ENCODE assay signal across 9 cellular contexts in genomic region chr19:13633109-13633508, GRCh38.
DNase-seq lines count a peak whose midpoint lies in the region; ATAC-seq, FAIRE-seq and TF ChIP-seq lines count a peak whose summit lies in the region.
"Had no signal": no experiment of that assay in that cellular context is flagged by ENCODE, and none has a peak within 500 bp of the region (broad histone marks: within the 10 kb centered on the region; RNA-seq: fewer than 3 reads in every experiment).

No MANE protein-coding gene starts in this region.

- H3K4me3 Mint-ChIP-seq in endodermal cell = no peak overlapping the region
- no peak overlapping the region for H3K4me3 Mint-ChIP-seq in activated CD8-positive, alpha-beta memory T cell treated with anti-CD3 and anti-CD28 coated beads, Interleukin-2, amount 10 ng/mL, durations not matched to agents 7 days and 5 days

- no peak for ATAC-seq in GM21526 (IDR thresholded peaks at IDR 0.05; ENCODE audit: low FRiP score, unreplicated experiment)
- ATAC-seq in activated CD8-positive, alpha-beta memory T cell treated with anti-CD3 and anti-CD28 coated beads, Interleukin-2, amount 10 ng/mL, durations not matched to agents 7 days and 5 days = no peak
- ATAC-seq: gastrocnemius medialis had no signal

- DNase-seq in LHCN-M2 (ENCODE audit: low read depth) = peak; percentile 82
- DNase-seq in NCI-H526 treated with DMSO at 0.1 percent for 48 hours (lab: John Stamatoyannopoulos, UW) = peak; percentile 49
- no peak for DNase-seq in endodermal cell
- peak; percentile 89 for DNase-seq in small intestine
- no peak for DNase-seq in stimulated activated naive CD4-positive, alpha-beta T cell (lab: John Stamatoyannopoulos, UW)
- no peak for DNase-seq in activated CD8-positive, alpha-beta memory T cell treated with anti-CD3 and anti-CD28 coated beads, Interleukin-2, amount 10 ng/mL, durations not matched to agents 7 days and 5 days
- DNase-seq: activated CD8-positive, alpha-beta memory T cell treated with anti-CD3 and anti-CD28 coated beads, Interleukin-2, amount 50 U/mL, for 4 hours; gastrocnemius medialis had no signal

- H3K27ac Mint-ChIP-seq in endodermal cell = no peak overlapping the region
- H3K27ac Mint-ChIP-seq in activated CD8-positive, alpha-beta memory T cell treated with anti-CD3 and anti-CD28 coated beads, Interleukin-2, amount 10 ng/mL, durations not matched to agents 7 days and 5 days = no peak overlapping the region

- H3K4me1 ChIP-seq in endodermal cell (ENCODE audit: control insufficient read depth, insufficient read depth, low read length) (no peaks in the 10 kb centered on the region), small intestine (ENCODE audit: control insufficient read depth in 2 of 2, insufficient read depth in 1 of 2, low read depth in 1 of 2, low read length in 1 of 2) (peaks cover 0 to 5% of the 10 kb centered on the region in 2 donors)
- H3K4me1 ChIP-seq: gastrocnemius medialis had no signal

- H3K9me3 ChIP-seq in endodermal cell (ENCODE audit: control insufficient read depth, low read length) (no peaks in the 10 kb centered on the region), small intestine (ENCODE audit: control insufficient read depth, low read depth) (no peaks in the 10 kb centered on the region)
- H3K9me3 ChIP-seq: gastrocnemius medialis had no signal

- H3K4me1 Mint-ChIP-seq in endodermal cell = no peaks in the 10 kb centered on the region
- no peaks in the 10 kb centered on the region for H3K4me1 Mint-ChIP-seq in activated CD8-positive, alpha-beta memory T cell treated with anti-CD3 and anti-CD28 coated beads, Interleukin-2, amount 10 ng/mL, durations not matched to agents 7 days and 5 days

- CTCF ChIA-PET in activated CD8-positive, alpha-beta memory T cell treated with anti-CD3 and anti-CD28 coated beads, Interleukin-2, amount 10 ng/mL, durations not matched to agents 7 days and 5 days (lab: Charles Lee) = no interaction called here

- H3K9me3 Mint-ChIP-seq in endodermal cell = peaks cover 23% of the 10 kb centered on the region
- H3K9me3 Mint-ChIP-seq in activated CD8-positive, alpha-beta memory T cell treated with anti-CD3 and anti-CD28 coated beads, Interleukin-2, amount 10 ng/mL, durations not matched to agents 7 days and 5 days (ENCODE audit: low read depth) = no peaks in the 10 kb centered on the region

- WGBS in endodermal cell (ENCODE audit: insufficient coverage in 1 of 2, insufficient read length in 1 of 2), 2 experiments = 45 to 48% methylated on average over 3 to 6 of the region's 6 CpGs
- whole genome bisulfite sequencing in small intestine, 3 donors = 5 to 14% (median 9%) methylated on average over 6 of the region's 6 CpGs

- peak overlapping the region; percentile 48 for H3K27ac ChIP-seq in endodermal cell (ENCODE audit: low read depth, low read length)
- peak overlapping the region in 1 of 2 donors; percentile 76 for H3K27ac ChIP-seq in small intestine (ENCODE audit: low read depth in 1 of 2, low read length in 1 of 2)
- H3K27ac ChIP-seq: gastrocnemius medialis had no signal

- no peaks in the 10 kb centered on the region for H3K36me3 Mint-ChIP-seq in endodermal cell (ENCODE audit: low read depth)
- no peaks in the 10 kb centered on the region for H3K36me3 Mint-ChIP-seq in activated CD8-positive, alpha-beta memory T cell treated with anti-CD3 and anti-CD28 coated beads, Interleukin-2, amount 10 ng/mL, durations not matched to agents 7 days and 5 days

- no peaks in the 10 kb centered on the region for H3K27me3 ChIP-seq in endodermal cell (ENCODE audit: control insufficient read depth, insufficient read depth, low read length, poor library complexity, severe bottlenecking)
- no peaks in the 10 kb centered on the region for H3K27me3 ChIP-seq in small intestine (ENCODE audit: control insufficient read depth in 2 of 2, insufficient read depth in 2 of 2, low read length in 2 of 2)
- H3K27me3 ChIP-seq: gastrocnemius medialis had no signal

- TF ChIP-seq CTCF in endodermal cell (conservative IDR thresholded peaks at IDR 0.05) = no peak

- H3K36me3 ChIP-seq in endodermal cell (ENCODE audit: control insufficient read depth, insufficient read depth, low read length) (no peaks in the 10 kb centered on the region), small intestine (ENCODE audit: control insufficient read depth in 2 of 2, insufficient read depth in 2 of 2, low read length in 2 of 2) (no peaks in the 10 kb centered on the region)
- H3K36me3 ChIP-seq: gastrocnemius medialis had no signal

- FAIRE-seq in small intestine (lab: Jason Lieb, UNC) = no peak

- H3K4me3 ChIP-seq in endodermal cell (ENCODE audit: low read length) = no peak overlapping the region
- no peak overlapping the region for H3K4me3 ChIP-seq in small intestine (ENCODE audit: low read depth in 1 of 2, low read length in 2 of 2)
- H3K4me3 ChIP-seq: gastrocnemius medialis had no signal

- no peak overlapping the region for H3K9ac ChIP-seq in endodermal cell (ENCODE audit: extremely low read depth, low read length, poor library complexity, severe bottlenecking)

- peaks cover 2% of the 10 kb centered on the region for H3K27me3 Mint-ChIP-seq in endodermal cell (ENCODE audit: insufficient read depth)
- no peaks in the 10 kb centered on the region for H3K27me3 Mint-ChIP-seq in activated CD8-positive, alpha-beta memory T cell treated with anti-CD3 and anti-CD28 coated beads, Interleukin-2, amount 10 ng/mL, durations not matched to agents 7 days and 5 days

Comparison
In these comparisons a context has a peak if more than half of its experiments do, and no peak if none do; other contexts are left out.
1. DNase-seq: peak in LHCN-M2 (single experiment), NCI-H526 treated with DMSO at 0.1 percent for 48 hours (single experiment) and small intestine (single experiment); none in endodermal cell (single experiment), stimulated activated naive CD4-positive, alpha-beta T cell (0 of 6) and activated CD8-positive, alpha-beta memory T cell treated with anti-CD3 and anti-CD28 coated beads, Interleukin-2, amount 10 ng/mL, durations not matched to agents 7 days and 5 days (single experiment).